16 cellular contexts compared by ENCODE assay signal in the genomic region with DNA sequence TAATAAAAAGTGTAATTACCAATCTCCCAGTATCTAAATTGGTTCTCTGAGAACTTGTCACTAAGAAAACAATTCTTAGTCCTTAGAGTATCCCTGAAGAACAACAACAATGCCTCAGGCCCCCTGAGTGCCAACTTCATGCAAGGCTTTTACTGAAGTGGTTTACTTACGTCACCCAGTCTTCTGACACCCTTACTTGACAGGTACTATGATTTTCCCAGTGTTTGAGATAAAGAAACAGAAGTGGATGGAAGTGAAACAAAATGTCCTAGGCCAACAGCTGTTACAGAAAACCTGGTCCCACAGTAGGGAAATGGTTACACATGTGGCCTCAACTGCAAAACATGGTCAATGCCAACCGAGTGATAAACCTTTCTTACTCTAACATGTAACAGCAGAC.
DNase-seq lines count a peak whose midpoint lies in the region; TF ChIP-seq lines count a peak whose summit lies in the region.
"Had no signal": no experiment of that assay in that cellular context is flagged by ENCODE, and none has a peak within 500 bp of the region (broad histone marks: within the 10 kb centered on the region; RNA-seq: fewer than 3 reads in every experiment).

No MANE protein-coding gene starts in this region.

- TF ChIP-seq POLR2A in breast epithelium (IDR thresholded peaks at IDR 0.05) (no peak), thyroid gland (IDR thresholded peaks at IDR 0.05) (peak in 1 of 2 donors; percentile 15)

- H4K20me1 ChIP-seq in mammary epithelial cell (ENCODE audit: insufficient read depth, low read length) (no peaks in the 10 kb centered on the region), hepatocyte (ENCODE audit: insufficient read depth, poor library complexity, severe bottlenecking) (no peaks in the 10 kb centered on the region)

- H3K27me3 ChIP-seq in breast epithelium = no peaks in the 10 kb centered on the region
- H3K27me3 ChIP-seq in mammary epithelial cell (ENCODE audit: insufficient read depth, low read length) = no peaks in the 10 kb centered on the region
- no peaks in the 10 kb centered on the region for H3K27me3 ChIP-seq in hepatocyte
- H3K27me3 ChIP-seq in thyroid gland = no peaks in the 10 kb centered on the region
- H3K27me3 ChIP-seq in trophoblast cell (ENCODE audit: insufficient read depth, low read length) = no peaks in the 10 kb centered on the region

- intact Hi-C loops in breast epithelium (cut with DNase I; ENCODE audit: low total_unique reads) = no loop called here
- intact Hi-C loops in mammary epithelial cell (cut with micrococcal nuclease) = no loop called here
- intact Hi-C loops in thyroid gland (cut with DNase I) = no loop called here

- no peaks in the 10 kb centered on the region for H3K27me3 Mint-ChIP-seq in activated naive CD8-positive, alpha-beta T cell

- TF ChIP-seq CTCF in breast epithelium (IDR thresholded peaks at IDR 0.05) = no peak
- no peak for TF ChIP-seq CTCF in mammary epithelial cell (conservative IDR thresholded peaks at IDR 0.05 in 1 of 2, IDR thresholded peaks at IDR 0.05 in 1 of 2; ENCODE audit: extremely low read depth in 1 of 2, insufficient read depth in 1 of 2, low read depth in 1 of 2, low read length in 2 of 2)
- no peak for TF ChIP-seq CTCF in hepatocyte (IDR thresholded peaks at IDR 0.05; ENCODE audit: poor library complexity)
- no peak for TF ChIP-seq CTCF in thyroid gland (IDR thresholded peaks at IDR 0.05)

- peak overlapping the region; percentile 75 for H3K27ac Mint-ChIP-seq in activated naive CD8-positive, alpha-beta T cell
- H3K27ac Mint-ChIP-seq: endodermal cell had no signal

- no TSS peak for BruUV-seq in mammary epithelial cell (replicated peaks; lab: Mats Ljungman, UMichigan)

- H2AK5ac ChIP-seq in trophoblast cell (ENCODE audit: low read length) = no peak overlapping the region

- no peak overlapping the region for H3K14ac ChIP-seq in trophoblast cell (ENCODE audit: low read length)

- no peak overlapping the region for H3K4me3 ChIP-seq in breast epithelium
- no peak overlapping the region for H3K4me3 ChIP-seq in mammary epithelial cell (replicated peaks in 1 of 3; ENCODE audit: insufficient read depth in 1 of 3, low read depth in 2 of 3, low read length in 3 of 3)
- no peak overlapping the region for H3K4me3 ChIP-seq in hepatocyte
- H3K4me3 ChIP-seq in thyroid gland (replicated peaks in 1 of 3) = no peak overlapping the region
- no peak overlapping the region for H3K4me3 ChIP-seq in trophoblast cell (ENCODE audit: low read depth, low read length)

- no peaks in the 10 kb centered on the region for H3K79me1 ChIP-seq in trophoblast cell (ENCODE audit: low read length)

- H4K12ac ChIP-seq in trophoblast cell (ENCODE audit: low read depth, low read length) = no peak overlapping the region

- dilution Hi-C loops in mammary epithelial cell (cut with HindIII; ENCODE audit: low sequenced_read_pairs) = no loop called here

- CTCF ChIA-PET in mammary epithelial cell (lab: Charles Lee; ENCODE audit: low non-redundant PET) = no interaction called here

- no peak overlapping the region for H3K4me2 ChIP-seq in mammary epithelial cell (ENCODE audit: insufficient read depth, low read depth, low read length)
- no peak overlapping the region for H3K4me2 ChIP-seq in hepatocyte
- no peak overlapping the region for H3K4me2 ChIP-seq in trophoblast cell (ENCODE audit: low read length)

- 79% methylated on average over 2 of the region's 2 CpGs for whole genome bisulfite sequencing in mammary epithelial cell (ENCODE audit: low coverage, missing lambda C conversion rate)
- WGBS in hepatocyte (ENCODE audit: low lambda C conversion rate, missing lambda C conversion rate) = 94% methylated on average over 2 of the region's 2 CpGs
- 37 to 45% methylated on average over 2 of the region's 2 CpGs for WGBS in thyroid gland, 2 donors
- no CpG with 5 or more reads among the region's 2 CpGs for WGBS in trophoblast cell (ENCODE audit: extremely low coverage, insufficient coverage, insufficient read length)

- H3K9ac ChIP-seq in mammary epithelial cell (ENCODE audit: insufficient read depth, low read length) (no peak overlapping the region), trophoblast cell (ENCODE audit: low read length) (no peak overlapping the region)

- H3K79me2 ChIP-seq in mammary epithelial cell (ENCODE audit: insufficient read depth, low read length) = no peaks in the 10 kb centered on the region
- peaks cover 67% of the 10 kb centered on the region for H3K79me2 ChIP-seq in hepatocyte
- no peaks in the 10 kb centered on the region for H3K79me2 ChIP-seq in trophoblast cell (ENCODE audit: control insufficient read depth, insufficient read depth, low read length, poor library complexity)

- H3K4me1 ChIP-seq in breast epithelium (peaks cover 0 to 9% of the 10 kb centered on the region in 2 donors), mammary epithelial cell (ENCODE audit: insufficient read depth, low read length) (no peaks in the 10 kb centered on the region), hepatocyte (ENCODE audit: insufficient read depth) (peaks cover 21% of the 10 kb centered on the region), thyroid gland (peaks cover 28 to 48% of the 10 kb centered on the region in 2 donors), trophoblast cell (ENCODE audit: control insufficient read depth in 1 of 2, insufficient read depth in 2 of 2, low read length in 2 of 2) (peaks cover 0 to 2% of the 10 kb centered on the region in 2 experiments)

- no peak for DNase-seq in breast epithelium (ENCODE audit: low spot score in 2 of 2)
- DNase-seq in mammary epithelial cell = no peak
- no peak for DNase-seq in hepatocyte (ENCODE audit: low spot score)
- DNase-seq in thyroid gland = peak; percentile 74 to 77
- no peak for DNase-seq in GM19238 (ENCODE audit: insufficient read length, low spot score)
- DNase-seq in glomerular visceral epithelial cell (ENCODE audit: extremely low spot score) = no peak
- DNase-seq in trophoblast cell = no peak
- DNase-seq: activated CD4-positive, alpha-beta T cell treated with anti-CD3 and anti-CD28 coated beads for 48 hours; cerebellar nuclear complex; endodermal cell; NCI-H1436; NCI-H446; SHP77 treated with DMSO at 0.1 percent for 48 hours; stimulated activated naive CD8-positive, alpha-beta T cell treated with anti-CD3 and anti-CD28 coated beads, Interleukin-15, Interleukin-2, amounts not matched to agents 100 U/mL and 50 U/mL, for 24 hours had no signal

- no peak overlapping the region for H3K4ac ChIP-seq in trophoblast cell (ENCODE audit: low read depth, low read length)

- no peak overlapping the region for H2BK5ac ChIP-seq in trophoblast cell (ENCODE audit: low read depth, low read length, poor library complexity)

- no peaks in the 10 kb centered on the region for H3K9me3 Mint-ChIP-seq in activated naive CD8-positive, alpha-beta T cell (ENCODE audit: low read depth)
- H3K9me3 Mint-ChIP-seq: activated naive CD4-positive, alpha-beta T cell treated with anti-CD3 and anti-CD28 coated beads, Interleukin-2, amount 50 U/mL, for 72 hours; endodermal cell had no signal

- H4K91ac ChIP-seq in trophoblast cell (ENCODE audit: low read depth, low read length) = no peak overlapping the region

- in situ Hi-C loops in mammary epithelial cell (cut with MboI; ENCODE audit: low sequenced_read_pairs in 2 of 2) = no loop called here

- no peaks in the 10 kb centered on the region for H3K9me2 ChIP-seq in hepatocyte (replicated peaks; ENCODE audit: insufficient read depth)

- no peak overlapping the region for H2BK120ac ChIP-seq in trophoblast cell (ENCODE audit: insufficient read depth, low read length, poor library complexity)

- no peak overlapping the region for H3K23ac ChIP-seq in trophoblast cell (ENCODE audit: low read length)

- no peak overlapping the region for H2BK12ac ChIP-seq in trophoblast cell (ENCODE audit: low read length)

- peaks cover 83% of the 10 kb centered on the region for H3K4me1 Mint-ChIP-seq in activated naive CD8-positive, alpha-beta T cell (ENCODE audit: low read depth)

- H2AFZ ChIP-seq in mammary epithelial cell (ENCODE audit: low read depth, low read length) (no peak overlapping the region), hepatocyte (no peak overlapping the region), trophoblast cell (ENCODE audit: insufficient read depth, low read length, poor library complexity) (no peak overlapping the region)

- H3K18ac ChIP-seq in trophoblast cell (ENCODE audit: low read length) = no peak overlapping the region

- no peaks in the 10 kb centered on the region for H3K36me3 ChIP-seq in breast epithelium
- H3K36me3 ChIP-seq in mammary epithelial cell (ENCODE audit: insufficient read depth, low read length) = no peaks in the 10 kb centered on the region
- H3K36me3 ChIP-seq in hepatocyte (replicated peaks; ENCODE audit: insufficient read depth, low read depth) = no peaks in the 10 kb centered on the region
- no peaks in the 10 kb centered on the region for H3K36me3 ChIP-seq in thyroid gland
- no peaks in the 10 kb centered on the region for H3K36me3 ChIP-seq in trophoblast cell (ENCODE audit: control insufficient read depth in 1 of 2, insufficient read depth in 2 of 2, low read length in 2 of 2)

- H3K4me3 Mint-ChIP-seq in activated naive CD8-positive, alpha-beta T cell = no peak overlapping the region
- H3K4me3 Mint-ChIP-seq: endodermal cell had no signal

- H3K9me3 ChIP-seq in breast epithelium (no peaks in the 10 kb centered on the region), mammary epithelial cell (replicated peaks; ENCODE audit: insufficient read depth, low read length) (no peaks in the 10 kb centered on the region), hepatocyte (ENCODE audit: low read depth) (no peaks in the 10 kb centered on the region), thyroid gland (no peaks in the 10 kb centered on the region), trophoblast cell (ENCODE audit: insufficient read depth, low read depth, low read length) (no peaks in the 10 kb centered on the region)

- H4K8ac ChIP-seq in trophoblast cell (ENCODE audit: low read depth, low read length) = no peak overlapping the region

- H3K27ac ChIP-seq in breast epithelium (peak overlapping the region; percentile 27 to 29), mammary epithelial cell (ENCODE audit: insufficient read depth, low read depth, low read length) (no peak overlapping the region), hepatocyte (peak overlapping the region; percentile 76), thyroid gland (peak overlapping the region; percentile 49 to 78 (median 72)), trophoblast cell (ENCODE audit: low read depth, low read length) (no peak overlapping the region)

- peaks cover 20% of the 10 kb centered on the region for H3K36me3 Mint-ChIP-seq in activated naive CD8-positive, alpha-beta T cell

Comparison
In these comparisons a context has a peak if more than half of its experiments do, and no peak if none do; other contexts are left out.
1. H3K27ac ChIP-seq: peak in breast epithelium (2 of 2), hepatocyte (single experiment) and thyroid gland (3 of 3); none in mammary epithelial cell (single experiment) and trophoblast cell (single experiment).
2. DNase-seq: peak in thyroid gland (2 of 2); none in breast epithelium (0 of 2), mammary epithelial cell (single experiment), hepatocyte (single experiment), GM19238 (single experiment), glomerular visceral epithelial cell (single experiment) and trophoblast cell (0 of 2).